ENCODE assay signal across 19 cellular contexts in the genomic region with DNA sequence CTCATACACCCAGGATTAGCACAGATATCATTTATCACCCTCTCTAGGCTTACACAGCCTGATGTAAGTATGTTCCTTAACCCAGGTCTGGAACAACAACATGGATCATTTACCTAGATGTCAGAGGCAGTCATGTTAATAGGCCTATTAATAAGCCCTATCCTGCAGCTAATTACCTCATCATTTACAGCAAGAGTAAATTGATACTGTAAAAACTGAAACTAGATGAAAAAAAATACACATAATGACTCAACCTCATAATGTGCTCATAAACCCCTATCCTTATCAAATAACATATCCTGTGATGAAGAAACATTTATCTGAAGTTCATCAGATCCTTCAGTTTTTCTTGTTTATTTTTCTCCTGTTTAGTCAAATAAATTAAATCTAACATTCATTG.
"Had no signal": no experiment of that assay in that cellular context is flagged by ENCODE, and none has a peak within 500 bp of the region (broad histone marks: within the 10 kb centered on the region; RNA-seq: fewer than 3 reads in every experiment).

No MANE protein-coding gene starts in this region.

- H3K4me3 ChIP-seq: left lung, sigmoid colon, spleen, thyroid gland had no signal

- H3K9me3 ChIP-seq: left lung, sigmoid colon, spleen, thyroid gland had no signal

- H3K4me3 Mint-ChIP-seq: activated naive CD4-positive, alpha-beta T cell treated with anti-CD3 and anti-CD28 coated beads, Interleukin-2, amount 50 U/mL, for 24 hours; dendritic cell treated with granulocyte-macrophage colony-stimulating factor and Interleukin-4, amounts not matched to agents 40 ng/mL and 50 ng/mL, for 4 days; nephron progenitor cell; stimulated activated naive B cell treated with anti-CD40 and anti-IgM and Interleukin-4, amounts not matched to agents 10 μg/mL and 1 μg/mL and 100 μg/mL, for 72 hours had no signal

- H3K4me1 ChIP-seq: left lung, sigmoid colon, spleen, thyroid gland had no signal

- H3K27me3 Mint-ChIP-seq: activated naive CD4-positive, alpha-beta T cell treated with anti-CD3 and anti-CD28 coated beads, Interleukin-2, amount 50 U/mL, for 24 hours; dendritic cell treated with granulocyte-macrophage colony-stimulating factor and Interleukin-4, amounts not matched to agents 40 ng/mL and 50 ng/mL, for 4 days; stimulated activated naive B cell treated with anti-CD40 and anti-IgM and Interleukin-4, amounts not matched to agents 10 μg/mL and 1 μg/mL and 100 μg/mL, for 72 hours had no signal

- H3K4me1 Mint-ChIP-seq: activated naive CD4-positive, alpha-beta T cell treated with anti-CD3 and anti-CD28 coated beads, Interleukin-2, amount 50 U/mL, for 24 hours; nephron progenitor cell; stimulated activated naive B cell treated with anti-CD40 and anti-IgM and Interleukin-4, amounts not matched to agents 10 μg/mL and 1 μg/mL and 100 μg/mL, for 72 hours had no signal

- H3K36me3 ChIP-seq: left lung, sigmoid colon, spleen, thyroid gland had no signal

- H3K27ac Mint-ChIP-seq: activated naive CD4-positive, alpha-beta T cell treated with anti-CD3 and anti-CD28 coated beads, Interleukin-2, amount 50 U/mL, for 24 hours; dendritic cell treated with granulocyte-macrophage colony-stimulating factor and Interleukin-4, amounts not matched to agents 40 ng/mL and 50 ng/mL, for 4 days; nephron progenitor cell; stimulated activated naive B cell treated with anti-CD40 and anti-IgM and Interleukin-4, amounts not matched to agents 10 μg/mL and 1 μg/mL and 100 μg/mL, for 72 hours had no signal

- H3K9me3 Mint-ChIP-seq: activated naive CD4-positive, alpha-beta T cell treated with anti-CD3 and anti-CD28 coated beads, Interleukin-2, amount 50 U/mL, for 24 hours; dendritic cell treated with granulocyte-macrophage colony-stimulating factor and Interleukin-4, amounts not matched to agents 40 ng/mL and 50 ng/mL, for 4 days; nephron progenitor cell; stimulated activated naive B cell treated with anti-CD40 and anti-IgM and Interleukin-4, amounts not matched to agents 10 μg/mL and 1 μg/mL and 100 μg/mL, for 72 hours had no signal

- H3K27me3 ChIP-seq: left lung, sigmoid colon, spleen, thyroid gland had no signal

- H3K27ac ChIP-seq: left lung, sigmoid colon, spleen, thyroid gland, VCaP had no signal

- ATAC-seq: left lung; stimulated activated naive B cell treated with anti-CD40 and anti-IgM and Interleukin-4, amounts not matched to agents 10 μg/mL and 1 μg/mL and 100 μg/mL, for 72 hours had no signal

- DNase-seq: activated CD4-positive, CD25-positive, alpha-beta regulatory T cell treated with anti-CD3 and anti-CD28 coated beads, Interleukin-2, amount 50 U/mL, for 72 hours; activated CD8-positive, alpha-beta memory T cell treated with anti-CD3 and anti-CD28 coated beads for 24 hours; activated gamma-delta T cell; effector memory CD4-positive, alpha-beta T cell; foreskin fibroblast; glutamatergic neuron; hypothalamus; left lung; nephron progenitor cell; occipital lobe; posterior cingulate gyrus; sigmoid colon; spleen; stimulated activated naive B cell treated with anti-CD40 and anti-IgM and Interleukin-4, amounts not matched to agents 10 μg/mL and 1 μg/mL and 100 μg/mL, for 72 hours; T-helper 2 cell; thyroid gland had no signal
